In genomic region chr19:49929611-49930482, GRCh38 we compare ENCODE assay signal across 8 cellular contexts. TPM values are rescaled to one million over a fixed set of nuclear protein-coding genes. Genes with fewer than 3 reads are reported as not detected.
DNase-seq lines count a peak whose midpoint lies in the region; TF ChIP-seq lines count a peak whose summit lies in the region.

No MANE protein-coding gene starts in this region.

- CTCF ChIA-PET in RWPE1 (lab: Yijun Ruan, JAX): no interaction called here

- TF ChIP-seq CTCF in RWPE1 (conservative IDR thresholded peaks at IDR 0.05; ENCODE audit: low read depth) (no peak), nephron progenitor cell (IDR thresholded peaks at IDR 0.05) (no peak)

- H3K27ac Mint-ChIP-seq in nephron progenitor cell: peak overlapping the region; percentile 99
- H3K27ac Mint-ChIP-seq in stimulated activated naive CD8-positive, alpha-beta T cell treated with anti-CD3 and anti-CD28 coated beads, Interleukin-15, Interleukin-2, amounts not matched to agents 100 ng/mL and 50 ng/mL, for 24 hours: peak overlapping the region; percentile 98

- peaks cover 43% of the 10 kb centered on the region for H3K4me1 Mint-ChIP-seq in nephron progenitor cell
- peaks cover 77% of the 10 kb centered on the region for H3K4me1 Mint-ChIP-seq in stimulated activated naive CD8-positive, alpha-beta T cell treated with anti-CD3 and anti-CD28 coated beads, Interleukin-15, Interleukin-2, amounts not matched to agents 100 ng/mL and 50 ng/mL, for 24 hours (ENCODE audit: low read depth)

- peaks cover 54% of the 10 kb centered on the region for H3K36me3 Mint-ChIP-seq in nephron progenitor cell (ENCODE audit: low read depth)
- peaks cover 60% of the 10 kb centered on the region for H3K36me3 Mint-ChIP-seq in stimulated activated naive CD8-positive, alpha-beta T cell treated with anti-CD3 and anti-CD28 coated beads, Interleukin-15, Interleukin-2, amounts not matched to agents 100 ng/mL and 50 ng/mL, for 24 hours (ENCODE audit: low read depth)

- peak overlapping the region; percentile 94 for H3K4me3 Mint-ChIP-seq in nephron progenitor cell
- peak overlapping the region; percentile 98 for H3K4me3 Mint-ChIP-seq in stimulated activated naive CD8-positive, alpha-beta T cell treated with anti-CD3 and anti-CD28 coated beads, Interleukin-15, Interleukin-2, amounts not matched to agents 100 ng/mL and 50 ng/mL, for 24 hours

- DNase-seq in EH (ENCODE audit: low read depth) (peak; percentile 94), H4 (ENCODE audit: low spot score) (peak; percentile 96), LoVo (ENCODE audit: low spot score) (peak; percentile 94), RWPE1 (ENCODE audit: low spot score) (peak; percentile 98), fibroblast of the conjunctiva (ENCODE audit: low read depth) (peak; percentile 96), nephron progenitor cell (peak; percentile 95)
- DNase-seq in activated T-helper 9 cell treated with anti-CD3 and anti-CD28 coated beads, Interleukin-2, amount 50 U/mL, for 16 hours (ENCODE audit: low read depth): peak; percentile 81

- POLR2A ChIA-PET in RWPE1 (lab: Yijun Ruan, JAX; ENCODE audit: low non-redundant PET): interaction anchor here (0.7 kb wide), 1 partner anchor 69 kb away, joined by 3 read pairs; no protein-coding TSS in a partner anchor

- H3K9me3 Mint-ChIP-seq in nephron progenitor cell: peaks cover 3% of the 10 kb centered on the region
- H3K9me3 Mint-ChIP-seq in stimulated activated naive CD8-positive, alpha-beta T cell treated with anti-CD3 and anti-CD28 coated beads, Interleukin-15, Interleukin-2, amounts not matched to agents 100 ng/mL and 50 ng/mL, for 24 hours: peaks cover 4% of the 10 kb centered on the region

- peaks cover 10% of the 10 kb centered on the region for H3K27me3 Mint-ChIP-seq in nephron progenitor cell (ENCODE audit: low read depth, poor library complexity)
- no peaks in the 10 kb centered on the region for H3K27me3 Mint-ChIP-seq in stimulated activated naive CD8-positive, alpha-beta T cell treated with anti-CD3 and anti-CD28 coated beads, Interleukin-15, Interleukin-2, amounts not matched to agents 100 ng/mL and 50 ng/mL, for 24 hours

- peak overlapping the region; percentile 93 for H3K27ac ChIP-seq in RWPE1

RNA-seq across cellular contexts. Expression of gene NUP62, which starts 0.5 kb away (rescaled TPM):
- 52.1 and 62.4 TPM in 2 replicates for total RNA-seq in H4 (2014; rRNA removed; shearing (Covaris generic))

RNA-seq across cellular contexts. Expression of gene ATF5, which starts 0.8 kb away (rescaled TPM):
- 16.0 and 19.0 TPM in 2 replicates for total RNA-seq in H4 (2014; rRNA removed; shearing (Covaris generic))

RNA-seq across cellular contexts. Expression of gene SIGLEC11, which starts 31.1 kb away (rescaled TPM):
- total RNA-seq in H4 (2014; rRNA removed; shearing (Covaris generic)): not detected in 2 replicates

RNA-seq across cellular contexts. Expression of gene IL4I1, which starts 33.2 kb away (rescaled TPM):
- 0.15 TPM in 1 of 2 replicates, not detected in the other for total RNA-seq in H4 (2014; rRNA removed; shearing (Covaris generic))

RNA-seq across cellular contexts. Expression of gene TBC1D17, which starts 52.3 kb away (rescaled TPM):
- total RNA-seq in H4 (2014; rRNA removed; shearing (Covaris generic)): 2.6 and 6.8 TPM in 2 replicates

Comparison
In these comparisons a context has a peak if more than half of its experiments do, and no peak if none do; other contexts are left out.
1. Peak in every context shown above with its lines: DNase-seq and H3K27ac ChIP-seq.